ENCODE assay signal across 9 cellular contexts in the genomic region with DNA sequence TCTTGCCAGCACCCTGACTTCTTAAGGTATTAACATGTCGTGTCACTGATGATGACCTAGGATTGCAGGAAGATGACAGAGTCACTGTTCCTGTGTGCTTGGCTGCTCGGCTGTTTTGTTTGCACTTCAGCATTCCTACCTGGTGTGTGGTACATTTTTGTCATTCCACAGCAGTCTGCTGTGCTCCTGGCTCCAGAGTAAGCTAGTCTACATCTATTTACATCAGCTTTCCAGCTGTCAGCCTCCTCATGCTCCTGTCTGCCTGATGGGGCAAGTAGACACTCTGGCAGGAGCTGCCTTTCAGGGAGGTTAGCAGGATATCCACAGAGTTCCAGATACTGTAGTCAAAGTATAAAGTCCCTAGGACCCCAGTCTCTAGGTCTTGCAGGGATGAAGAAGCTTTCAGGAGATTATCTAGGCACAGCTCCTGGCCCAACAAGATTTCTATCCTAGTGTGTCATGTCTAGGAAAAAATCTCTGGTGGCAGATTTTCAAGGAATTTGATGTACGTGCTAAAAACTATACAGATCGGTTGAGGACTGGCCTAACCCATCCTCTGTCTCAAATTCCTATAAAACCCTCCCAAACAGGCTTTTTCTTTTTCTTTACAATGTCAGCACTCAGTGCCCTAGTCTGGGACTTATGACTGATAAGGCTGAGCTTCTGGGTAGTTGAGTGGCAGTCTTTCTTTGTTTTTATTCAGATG. TPM values are rescaled to one million over a fixed set of nuclear protein-coding genes. Genes with fewer than 3 reads are reported as not detected.
DNase-seq lines count a peak whose midpoint lies in the region; ATAC-seq, FAIRE-seq and TF ChIP-seq lines count a peak whose summit lies in the region.
"Had no signal": no experiment of that assay in that cellular context is flagged by ENCODE, and none has a peak within 500 bp of the region (broad histone marks: within the 10 kb centered on the region; RNA-seq: fewer than 3 reads in every experiment).

No MANE protein-coding gene starts in this region.

- no peaks in the 10 kb centered on the region for H3K36me3 Mint-ChIP-seq in CD8-positive, alpha-beta memory T cell

- H3K27ac ChIP-seq in suprapubic skin, result peak overlapping the region; percentile 81
- H3K27ac ChIP-seq in CD8-positive, alpha-beta memory T cell (ENCODE audit: low read depth, low read length), result no peak overlapping the region

- CTCF ChIA-PET in CD8-positive, alpha-beta memory T cell (lab: Charles Lee), result interaction anchor here (0.8 kb wide), 1 partner anchor 10 kb away, joined by 4 read pairs; no protein-coding TSS in a partner anchor

- FAIRE-seq in HTR-8/SVneo (lab: Jason Lieb, UNC), result no peak

- no peak for TF ChIP-seq POLR2A in suprapubic skin (IDR thresholded peaks at IDR 0.05)

- POLR2A ChIA-PET in CD8-positive, alpha-beta memory T cell (lab: Charles Lee), result no interaction called here

- H3K4me3 Mint-ChIP-seq in CD8-positive, alpha-beta memory T cell, result no peak overlapping the region

- H3K27ac Mint-ChIP-seq in CD8-positive, alpha-beta memory T cell, result no peak overlapping the region

- no peak for TF ChIP-seq CTCF in cardiac fibroblast (IDR thresholded peaks at IDR 0.05; ENCODE audit: low read depth, low read length)
- TF ChIP-seq CTCF in kidney epithelial cell (IDR thresholded peaks at IDR 0.05; ENCODE audit: insufficient read depth, low read length, poor library complexity, severe bottlenecking), result no peak
- TF ChIP-seq CTCF in suprapubic skin (IDR thresholded peaks at IDR 0.05), result no peak

- peaks cover 0 to 3% of the 10 kb centered on the region in 2 donors for H3K27me3 Mint-ChIP-seq in CD8-positive, alpha-beta memory T cell

- H3K4me3 ChIP-seq in cardiac fibroblast (replicated peaks in 1 of 2; ENCODE audit: low read depth in 2 of 2, low read length in 2 of 2) (no peak overlapping the region), kidney epithelial cell (ENCODE audit: low read depth, low read length) (no peak overlapping the region), suprapubic skin (no peak overlapping the region)
- H3K4me3 ChIP-seq in CD8-positive, alpha-beta memory T cell (ENCODE audit: low read length), result no peak overlapping the region

- ATAC-seq in HG03460 (IDR thresholded peaks at IDR 0.05; ENCODE audit: unreplicated experiment), result no peak

- H3K27me3 ChIP-seq in kidney epithelial cell (ENCODE audit: control insufficient read depth, insufficient read depth, low read length) (no peaks in the 10 kb centered on the region), suprapubic skin (no peaks in the 10 kb centered on the region)
- no peaks in the 10 kb centered on the region for H3K27me3 ChIP-seq in CD8-positive, alpha-beta memory T cell (ENCODE audit: insufficient read depth, low read length, poor library complexity, severe bottlenecking)

- H3K4me1 ChIP-seq in suprapubic skin, result peaks cover 51% of the 10 kb centered on the region
- H3K4me1 ChIP-seq in CD8-positive, alpha-beta memory T cell (ENCODE audit: insufficient read depth, low read length), result no peaks in the 10 kb centered on the region

- WGBS in suprapubic skin, result 33% methylated on average over 4 of the region's 4 CpGs

- H3K9me3 Mint-ChIP-seq in CD8-positive, alpha-beta memory T cell, result no peaks in the 10 kb centered on the region

- DNase-seq in HTR-8/SVneo (ENCODE audit: insufficient read length, low spot score) (peak; percentile 48), cardiac fibroblast (ENCODE audit: low read depth in 2 of 2) (peak; percentile 84 to 99), kidney epithelial cell (ENCODE audit: low read depth) (peak; percentile 98), suprapubic skin (ENCODE audit: low spot score in 2 of 2) (no peak), UCSD-AML1 (lab: John Stamatoyannopoulos, UW; ENCODE audit: unreplicated experiment) (no peak), midbrain (lab: John Stamatoyannopoulos, UW) (no peak)
- no peak for DNase-seq in CD8-positive, alpha-beta memory T cell
- DNase-seq: activated T-cell treated with anti-CD3 and anti-CD28 coated beads, Interleukin-2, amount 50 U/mL, for 1 hour had no signal

- H3K36me3 ChIP-seq in kidney epithelial cell (ENCODE audit: control insufficient read depth, insufficient read depth, low read length) (no peaks in the 10 kb centered on the region), suprapubic skin (no peaks in the 10 kb centered on the region)
- no peaks in the 10 kb centered on the region for H3K36me3 ChIP-seq in CD8-positive, alpha-beta memory T cell (ENCODE audit: insufficient read depth, low read length)

- no peaks in the 10 kb centered on the region for H3K4me1 Mint-ChIP-seq in CD8-positive, alpha-beta memory T cell

- no peaks in the 10 kb centered on the region for H3K9me3 ChIP-seq in suprapubic skin
- no peaks in the 10 kb centered on the region for H3K9me3 ChIP-seq in CD8-positive, alpha-beta memory T cell (ENCODE audit: low read length)

- peak; percentile 18 for TF ChIP-seq EP300 in suprapubic skin (IDR thresholded peaks at IDR 0.05)

RNA-seq across cellular contexts. Expression of gene RUSC2, which starts 28.5 kb away (rescaled TPM):
- total RNA-seq in kidney epithelial cell (29.6 and 33.6 TPM in 2 replicates), suprapubic skin (10 to 100 TPM; 17.5 to 22.3 (median 19.0) TPM)
- total RNA-seq in CD8-positive, alpha-beta memory T cell, result 1 to 10 TPM; 1.1 TPM
- polyA plus RNA-seq in CD8-positive, alpha-beta memory T cell, result not detected

Comparison
In these comparisons a context has a peak if more than half of its experiments do, and no peak if none do; other contexts are left out.
1. DNase-seq: peak in HTR-8/SVneo (single experiment), cardiac fibroblast (2 of 2) and kidney epithelial cell (single experiment); none in suprapubic skin (0 of 2), UCSD-AML1 (single experiment), CD8-positive, alpha-beta memory T cell (0 of 5) and midbrain (single experiment).
2. RNA of gene RUSC2, which starts 28.5 kb away (total RNA-seq): 29.6 to 33.6 TPM in kidney epithelial cell and 17.5 to 22.3 TPM in suprapubic skin; 1.1 TPM in CD8-positive, alpha-beta memory T cell; every median in the first group is over 4 times any median in the second.